ENCODE assay signal across 30 cellular contexts in the genomic region with DNA sequence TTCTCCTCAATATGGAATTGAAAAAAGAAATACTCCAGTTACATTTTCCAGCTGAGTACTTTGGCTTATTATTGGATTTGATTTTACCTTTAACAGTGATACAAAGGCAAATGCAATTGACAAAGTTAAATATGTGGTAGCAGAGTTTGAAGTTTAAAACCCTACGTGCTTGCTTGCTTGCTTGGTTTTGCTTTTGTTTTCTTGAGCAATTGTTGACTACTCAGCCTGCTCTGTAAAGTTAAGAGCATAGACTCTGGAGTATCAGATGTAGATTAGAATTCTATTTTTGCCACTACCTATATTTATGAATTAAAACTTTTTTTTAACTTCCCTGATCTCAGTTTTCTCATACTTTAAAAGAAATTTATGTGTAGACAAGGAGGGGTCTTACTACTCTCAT. TPM values are rescaled to one million over a fixed set of nuclear protein-coding genes. Genes with fewer than 3 reads are reported as not detected.
"Had no signal": no experiment of that assay in that cellular context is flagged by ENCODE, and none has a peak within 500 bp of the region (broad histone marks: within the 10 kb centered on the region; RNA-seq: fewer than 3 reads in every experiment).

No MANE protein-coding gene starts in this region.

- H3K4me1 ChIP-seq: colonic mucosa, Peyer's patch had no signal

- DNase-seq: activated CD4-positive, alpha-beta memory T cell treated with anti-CD3 and anti-CD28 coated beads, Interleukin-2, amount 10 ng/mL, durations not matched to agents 7 days and 5 days; activated CD4-positive, alpha-beta T cell treated with anti-CD3 and anti-CD28 coated beads for 1 hour; activated CD4-positive, alpha-beta T cell treated with anti-CD3 and anti-CD28 coated beads for 48 hours; activated CD4-positive, CD25-positive, alpha-beta regulatory T cell; activated CD8-positive, alpha-beta memory T cell treated with anti-CD3 and anti-CD28 coated beads for 24 hours; activated CD8-positive, alpha-beta memory T cell treated with anti-CD3 and anti-CD28 coated beads, Interleukin-2, amount 10 ng/mL, durations not matched to agents 7 days and 5 days; activated CD8-positive, alpha-beta memory T cell treated with anti-CD3 and anti-CD28 coated beads, Interleukin-2, amount 50 U/mL, for 48 hours; activated effector memory CD4-positive, alpha-beta T cell treated with Interleukin-2 at 50 U/mL for 16 hours; activated naive CD4-positive, alpha-beta T cell treated with anti-CD3 and anti-CD28 coated beads, Interleukin-2, amount 10 ng/mL, durations not matched to agents 7 days and 5 days; activated naive CD8-positive, alpha-beta T cell treated with anti-CD3 and anti-CD28 coated beads, Interleukin-2, amount 50 U/mL, for 24 hours; activated T-cell treated with anti-CD3 and anti-CD28 coated beads, Interleukin-2, amount 50 U/mL, for 48 hours; aorta; brain microvascular endothelial cell; colonic mucosa; Karpas-422; NCI-H1092; NCI-H1436 treated with DMSO at 0.1 percent for 48 hours; NCI-H1694 treated with DMSO at 0.1 percent for 48 hours; NCI-H2029; NCI-H345; NCI-H524 treated with DMSO at 0.1 percent for 48 hours; Peyer's patch; RPMI8226; SHP77 treated with DMSO at 0.1 percent for 48 hours; T1000; WERI-Rb-1 had no signal

- H3K27ac ChIP-seq: brain microvascular endothelial cell, colonic mucosa, Peyer's patch, WERI-Rb-1 had no signal

- H3K4me3 ChIP-seq: colonic mucosa, Peyer's patch had no signal

- ATAC-seq: activated CD8-positive, alpha-beta memory T cell treated with anti-CD3 and anti-CD28 coated beads, Interleukin-2, amount 10 ng/mL, durations not matched to agents 7 days and 5 days; activated naive CD8-positive, alpha-beta T cell treated with anti-CD3 and anti-CD28 coated beads, Interleukin-2, amount 50 U/mL, for 24 hours had no signal

- H3K27me3 ChIP-seq: brain microvascular endothelial cell, colonic mucosa, Peyer's patch had no signal

- H3K9me3 ChIP-seq: colonic mucosa, Peyer's patch had no signal

- H3K36me3 ChIP-seq: brain microvascular endothelial cell, colonic mucosa, Peyer's patch, WERI-Rb-1 had no signal

RNA-seq across cellular contexts. Expression of gene PCDH15, which starts 51.4 kb away (rescaled TPM):
- total RNA-seq: activated CD4-positive, alpha-beta memory T cell treated with anti-CD3 and anti-CD28 coated beads, Interleukin-2, amount 10 ng/mL, durations not matched to agents 7 days and 5 days; activated CD8-positive, alpha-beta memory T cell treated with anti-CD3 and anti-CD28 coated beads, Interleukin-2, amount 10 ng/mL, durations not matched to agents 7 days and 5 days; chondrocyte; colonic mucosa; MCF 10A; Peyer's patch; T-helper 1 cell treated with Interleukin-12 subunit alpha and Interleukin-12 subunit beta and Interleukin-4 antibody, amounts not matched to agents 30 ng/mL and 1 ng/mL, for 36 hours; T-helper 2 cell treated with Interferon-gamma antibody and Interleukin-4, amounts not matched to agents 100 ng/mL and 5 ng/mL, for 36 hours had no signal
- polyA plus RNA-seq: aorta had no signal
